Comparison of ENCODE assay signal across 8 cellular contexts in genomic region chr17:42675984-42676423, GRCh38. TPM values are rescaled to one million over a fixed set of nuclear protein-coding genes. Genes with fewer than 3 reads are reported as not detected.
DNase-seq lines count a peak whose midpoint lies in the region; ATAC-seq, FAIRE-seq and TF ChIP-seq lines count a peak whose summit lies in the region.

No MANE protein-coding gene starts in this region.

- H2AFZ ChIP-seq in astrocyte (ENCODE audit: low read depth, low read length) = peak overlapping the region; percentile 83

- H3K4me1 Mint-ChIP-seq in astrocyte (ENCODE audit: low read depth, unreplicated experiment) = peaks cover 11% of the 10 kb centered on the region

- peaks cover 23% of the 10 kb centered on the region for H3K79me2 ChIP-seq in astrocyte (ENCODE audit: insufficient read depth, low read length)

- H3K27me3 ChIP-seq in astrocyte (ENCODE audit: insufficient read depth, low read length) = no peaks in the 10 kb centered on the region
- peaks cover 71% of the 10 kb centered on the region for H3K27me3 ChIP-seq in iPS-20b (ENCODE audit: insufficient read depth, low read length)
- no peaks in the 10 kb centered on the region for H3K27me3 ChIP-seq in small intestine (ENCODE audit: control insufficient read depth in 2 of 2, insufficient read depth in 2 of 2, low read length in 2 of 2)

- peaks cover 8% of the 10 kb centered on the region for H3K36me3 Mint-ChIP-seq in astrocyte (ENCODE audit: low read depth, unreplicated experiment)

- H3K9me3 Mint-ChIP-seq in astrocyte (ENCODE audit: unreplicated experiment) = no peaks in the 10 kb centered on the region

- H3K27ac Mint-ChIP-seq in astrocyte (ENCODE audit: unreplicated experiment) = peak overlapping the region; percentile 62

- H3K9me3 ChIP-seq in astrocyte (ENCODE audit: insufficient read depth, low read depth, low read length) (no peaks in the 10 kb centered on the region), iPS-20b (ENCODE audit: insufficient read depth, low read depth, low read length) (no peaks in the 10 kb centered on the region), small intestine (ENCODE audit: control insufficient read depth, low read depth) (no peaks in the 10 kb centered on the region)

- H3K9ac ChIP-seq in astrocyte (ENCODE audit: low read length) = peak overlapping the region; percentile 86
- H3K9ac ChIP-seq in iPS-20b (ENCODE audit: low read depth, low read length) = peak overlapping the region; percentile 77; the same call in 1 of the 2 replicates

- DNase-seq in EL (peak; percentile 55), LNCaP clone FGC (ENCODE audit: low read depth) (peak; percentile 41), astrocyte (ENCODE audit: low read depth) (peak; percentile 45), small intestine (peak; percentile 64), Kasumi-1 (lab: John Stamatoyannopoulos, UW) (no peak), NOMO-1 treated with dmso at 0.1 percent for 144 hours (lab: John Stamatoyannopoulos, UW; ENCODE audit: unreplicated experiment) (no peak)

- H3K27ac ChIP-seq in astrocyte (ENCODE audit: low read depth, low read length) = peak overlapping the region; percentile 51
- no peak overlapping the region for H3K27ac ChIP-seq in iPS-20b (ENCODE audit: low read length)
- peak overlapping the region in 1 of 2 donors; percentile 79 for H3K27ac ChIP-seq in small intestine (ENCODE audit: low read depth in 1 of 2, low read length in 1 of 2)

- ATAC-seq in HG02623 (IDR thresholded peaks at IDR 0.05; ENCODE audit: unreplicated experiment) = no peak

- H3K4me1 ChIP-seq in astrocyte (ENCODE audit: insufficient read depth, low read length) (peaks cover 55% of the 10 kb centered on the region), iPS-20b (ENCODE audit: insufficient read depth, low read length) (peaks cover 28% of the 10 kb centered on the region), small intestine (ENCODE audit: control insufficient read depth in 2 of 2, insufficient read depth in 1 of 2, low read depth in 1 of 2, low read length in 1 of 2) (peaks cover 2 to 15% of the 10 kb centered on the region in 2 donors)

- TF ChIP-seq CTCF in LNCaP clone FGC (IDR thresholded peaks at IDR 0.05; ENCODE audit: control insufficient read depth, extremely low read depth, insufficient read depth) (no peak), astrocyte (IDR thresholded peaks at IDR 0.05; ENCODE audit: insufficient read depth, low read depth, low read length) (no peak)

- peaks cover 49% of the 10 kb centered on the region for H4K20me1 ChIP-seq in astrocyte (ENCODE audit: insufficient read depth, low read length)

- peak overlapping the region; percentile 90 for H3K4me2 ChIP-seq in astrocyte (ENCODE audit: low read length)

- FAIRE-seq in astrocyte (lab: Jason Lieb, UNC) (no peak), small intestine (lab: Jason Lieb, UNC) (no peak)

- H3K36me3 ChIP-seq in astrocyte (ENCODE audit: insufficient read depth, low read length) (no peaks in the 10 kb centered on the region), iPS-20b (ENCODE audit: insufficient read depth, low read depth, low read length) (peaks cover 8% of the 10 kb centered on the region; the same call in 1 of the 2 replicates), small intestine (ENCODE audit: control insufficient read depth in 2 of 2, insufficient read depth in 2 of 2, low read length in 2 of 2) (peaks cover 0 to 3% of the 10 kb centered on the region in 2 donors)

- WGBS in small intestine, 3 donors = 0 to 1% (median 0%) methylated on average over 26 to 41 of the region's 41 CpGs

- H3K27me3 Mint-ChIP-seq in astrocyte (ENCODE audit: low read depth, unreplicated experiment) = peaks cover 6% of the 10 kb centered on the region

- H3K4me3 Mint-ChIP-seq in astrocyte (ENCODE audit: unreplicated experiment) = peak overlapping the region; percentile 88

- peak overlapping the region; percentile 63 for H3K4me3 ChIP-seq in LNCaP clone FGC (ENCODE audit: low read depth, low read length)
- H3K4me3 ChIP-seq in astrocyte (ENCODE audit: insufficient read depth, low read depth, low read length) = peak overlapping the region; percentile 91
- peak overlapping the region; percentile 92 for H3K4me3 ChIP-seq in iPS-20b (ENCODE audit: low read length)
- peak overlapping the region; percentile 59 for H3K4me3 ChIP-seq in small intestine (ENCODE audit: low read depth in 1 of 2, low read length in 2 of 2)

RNA-seq across cellular contexts. Expression of gene PLEKHH3, which starts 0.8 kb away (rescaled TPM):
- total RNA-seq in astrocyte = 14.1 and 14.5 TPM in 2 replicates
- 10 to 100 TPM in 2 of 3 donors, 1 to 10 TPM in 1; 2.2 to 13.4 (median 10.3) TPM for polyA plus RNA-seq in small intestine

RNA-seq across cellular contexts. Expression of gene CCR10, which starts 5.6 kb away (rescaled TPM):
- total RNA-seq in astrocyte = 0.65 and 0.84 TPM in 2 replicates
- polyA plus RNA-seq in small intestine = 1 to 10 TPM in 2 of 3 donors, not detected in 1; 1.1 to 4.6 TPM

RNA-seq across cellular contexts. Expression of gene CNTNAP1, which starts 6.3 kb away (rescaled TPM):
- 11.4 and 16.4 TPM in 2 replicates for total RNA-seq in astrocyte
- 1 to 10 TPM in 1 of 3 donors, under 1 TPM in 1, not detected in 1; 0.54 to 2.7 TPM for polyA plus RNA-seq in small intestine

RNA-seq across cellular contexts. Expression of gene TUBG2, which starts 16.9 kb away (rescaled TPM):
- total RNA-seq in astrocyte = 14.4 and 16.6 TPM in 2 replicates
- polyA plus RNA-seq in small intestine = 1 to 10 TPM; 1.3 to 6.6 (median 3.2) TPM

Comparison
In these comparisons a context has a peak if more than half of its experiments do, and no peak if none do; other contexts are left out.
1. DNase-seq: peak in EL (single experiment), LNCaP clone FGC (single experiment), astrocyte (single experiment) and small intestine (single experiment); none in Kasumi-1 (0 of 2) and NOMO-1 treated with dmso at 0.1 percent for 144 hours (single experiment).
2. Peak in every context shown above with its lines, with median percentiles within 50 percentile points of each other: H3K4me3 ChIP-seq.